18 cellular contexts compared by ENCODE assay signal in genomic region chr20:32898721-32899120, GRCh38. TPM values are rescaled to one million over a fixed set of nuclear protein-coding genes. Genes with fewer than 3 reads are reported as not detected.
DNase-seq lines count a peak whose midpoint lies in the region; ATAC-seq and TF ChIP-seq lines count a peak whose summit lies in the region.
"Had no signal": no experiment of that assay in that cellular context is flagged by ENCODE, and none has a peak within 500 bp of the region (broad histone marks: within the 10 kb centered on the region; RNA-seq: fewer than 3 reads in every experiment).

No MANE protein-coding gene starts in this region.

- H3K23ac ChIP-seq in trophoblast cell (ENCODE audit: low read length): no peak overlapping the region

- no peaks in the 10 kb centered on the region for H3K79me2 ChIP-seq in trophoblast cell (ENCODE audit: control insufficient read depth, insufficient read depth, low read length, poor library complexity)

- no peak overlapping the region for H2BK5ac ChIP-seq in trophoblast cell (ENCODE audit: low read depth, low read length, poor library complexity)

- no peaks in the 10 kb centered on the region for H3K36me3 ChIP-seq in trophoblast cell (ENCODE audit: control insufficient read depth in 1 of 2, insufficient read depth in 2 of 2, low read length in 2 of 2)
- no peaks in the 10 kb centered on the region for H3K36me3 ChIP-seq in esophagus muscularis mucosa
- H3K36me3 ChIP-seq: gastroesophageal sphincter, lower lobe of right lung had no signal

- H4K91ac ChIP-seq in trophoblast cell (ENCODE audit: low read depth, low read length): no peak overlapping the region

- intact Hi-C loops in esophagus muscularis mucosa (cut with DNase I): no loop called here

- no peak overlapping the region for H3K18ac ChIP-seq in trophoblast cell (ENCODE audit: low read length)

- no peak for TF ChIP-seq POLR2A in esophagus muscularis mucosa (IDR thresholded peaks at IDR 0.05; ENCODE audit: low read depth)

- in situ Hi-C loops in KBM-7 (cut with MboI; ENCODE audit: low pct_unique_long_range_greater_than_20kb, low sequenced_read_pairs): no loop called here

- TF ChIP-seq EP300 in esophagus muscularis mucosa (IDR thresholded peaks at IDR 0.05): no peak

- H3K9me3 ChIP-seq in trophoblast cell (ENCODE audit: insufficient read depth, low read depth, low read length): peaks cover 2% of the 10 kb centered on the region
- no peaks in the 10 kb centered on the region for H3K9me3 ChIP-seq in esophagus muscularis mucosa
- H3K9me3 ChIP-seq: gastroesophageal sphincter, lower lobe of right lung, testis had no signal

- TF ChIP-seq CTCF in esophagus muscularis mucosa (IDR thresholded peaks at IDR 0.05): no peak

- no peak overlapping the region for H2AK5ac ChIP-seq in trophoblast cell (ENCODE audit: low read length)

- WGBS in trophoblast cell (ENCODE audit: extremely low coverage, insufficient coverage, insufficient read length): no CpG with 5 or more reads among the region's 5 CpGs
- WGBS in esophagus muscularis mucosa: 70% methylated on average over 5 of the region's 5 CpGs

- no peak overlapping the region for H3K4me2 ChIP-seq in trophoblast cell (ENCODE audit: low read length)

- H3K9ac ChIP-seq in trophoblast cell (ENCODE audit: low read length): no peak overlapping the region

- H2AFZ ChIP-seq in trophoblast cell (ENCODE audit: insufficient read depth, low read length, poor library complexity): no peak overlapping the region

- DNase-seq in EL: peak; percentile 69
- peak; percentile 8 for DNase-seq in KBM-7
- DNase-seq in dedifferentiated amniotic fluid mesenchymal stem cell (ENCODE audit: extremely low spot score): peak; percentile 81
- DNase-seq in trophoblast cell: peak; percentile 31 to 69
- no peak for DNase-seq in NCI-H345 treated with DMSO at 0.1 percent for 48 hours (lab: John Stamatoyannopoulos, UW; ENCODE audit: unreplicated experiment)
- no peak for DNase-seq in esophagus muscularis mucosa (ENCODE audit: extremely low spot score)
- DNase-seq: activated naive CD8-positive, alpha-beta T cell treated with anti-CD3 and anti-CD28 coated beads for 36 hours; central memory CD4-positive, alpha-beta T cell; effector memory CD8-positive, alpha-beta T cell; Kasumi-1; lower lobe of right lung; natural killer cell; NCI-H1436; NCI-H2227 treated with DMSO at 0.1 percent for 48 hours; SHP77 treated with DMSO at 0.1 percent for 48 hours; testis had no signal

- no peak overlapping the region for H2BK12ac ChIP-seq in trophoblast cell (ENCODE audit: low read length)

- H3K4me1 ChIP-seq in trophoblast cell (ENCODE audit: control insufficient read depth in 1 of 2, insufficient read depth in 2 of 2, low read length in 2 of 2): no peaks in the 10 kb centered on the region
- H3K4me1 ChIP-seq in esophagus muscularis mucosa: peaks cover 0 to 4% (median 1%) of the 10 kb centered on the region in 4 donors
- H3K4me1 ChIP-seq: gastroesophageal sphincter, lower lobe of right lung, testis had no signal

- ATAC-seq in HG02798 (IDR thresholded peaks at IDR 0.05; ENCODE audit: poor library complexity, unreplicated experiment): no peak
- ATAC-seq: effector memory CD8-positive, alpha-beta T cell; gastroesophageal sphincter; lower lobe of right lung; natural killer cell had no signal

- no peak overlapping the region for H3K4ac ChIP-seq in trophoblast cell (ENCODE audit: low read depth, low read length)

- H3K79me1 ChIP-seq in trophoblast cell (ENCODE audit: low read length): no peaks in the 10 kb centered on the region

- no peak overlapping the region for H3K14ac ChIP-seq in trophoblast cell (ENCODE audit: low read length)

- H4K8ac ChIP-seq in trophoblast cell (ENCODE audit: low read depth, low read length): no peak overlapping the region

- no peak overlapping the region for H3K27ac ChIP-seq in trophoblast cell (ENCODE audit: low read depth, low read length)
- no peak overlapping the region for H3K27ac ChIP-seq in esophagus muscularis mucosa (replicated peaks in 1 of 4)
- H3K27ac ChIP-seq: gastroesophageal sphincter, lower lobe of right lung, testis had no signal

- no peak overlapping the region for H4K12ac ChIP-seq in trophoblast cell (ENCODE audit: low read depth, low read length)

- no peak overlapping the region for H2BK120ac ChIP-seq in trophoblast cell (ENCODE audit: insufficient read depth, low read length, poor library complexity)

- no peak overlapping the region for H3K4me3 ChIP-seq in trophoblast cell (ENCODE audit: low read depth, low read length)
- H3K4me3 ChIP-seq in esophagus muscularis mucosa: no peak overlapping the region
- H3K4me3 ChIP-seq: gastroesophageal sphincter, lower lobe of right lung, testis had no signal

- no peaks in the 10 kb centered on the region for H3K27me3 ChIP-seq in trophoblast cell (ENCODE audit: insufficient read depth, low read length)
- no peaks in the 10 kb centered on the region for H3K27me3 ChIP-seq in esophagus muscularis mucosa
- H3K27me3 ChIP-seq: gastroesophageal sphincter, testis had no signal

RNA-seq across cellular contexts. Expression of gene EFCAB8, which starts 40.0 kb away (rescaled TPM):
- polyA plus RNA-seq in trophoblast cell (2013): 0.04 and 0.11 TPM in 2 replicates
- total RNA-seq in esophagus muscularis mucosa: under 1 TPM in 2 of 4 donors, not detected in 2; 0.17 to 0.92 TPM

Comparison
In these comparisons a context has a peak if more than half of its experiments do, and no peak if none do; other contexts are left out.
1. DNase-seq: peak in EL (single experiment), KBM-7 (single experiment), dedifferentiated amniotic fluid mesenchymal stem cell (single experiment) and trophoblast cell (2 of 2); none in NCI-H345 treated with DMSO at 0.1 percent for 48 hours (single experiment) and esophagus muscularis mucosa (single experiment).